ENCODE assay signal across 8 cellular contexts in genomic region chr10:111598433-111599059, GRCh38.
DNase-seq lines count a peak whose midpoint lies in the region; ATAC-seq and TF ChIP-seq lines count a peak whose summit lies in the region.

No MANE protein-coding gene starts in this region.

- no peaks in the 10 kb centered on the region for H3K79me2 ChIP-seq in SU-DHL-6 (ENCODE audit: insufficient read depth, low read length)

- intact Hi-C loops in breast epithelium (cut with DNase I; ENCODE audit: low total_unique reads), result no loop called here

- H3K36me3 ChIP-seq in SU-DHL-6 (ENCODE audit: low read length) (no peaks in the 10 kb centered on the region), breast epithelium (no peaks in the 10 kb centered on the region)

- TF ChIP-seq CTCF in SU-DHL-6 (IDR thresholded peaks at IDR 0.05; ENCODE audit: insufficient read depth, low read length, poor library complexity, severe bottlenecking) (peak; percentile 80), breast epithelium (IDR thresholded peaks at IDR 0.05) (peak; percentile 25 to 66 (median 56))

- H3K9me3 ChIP-seq in SU-DHL-6 (ENCODE audit: insufficient read depth, low read length) (no peaks in the 10 kb centered on the region), breast epithelium (no peaks in the 10 kb centered on the region)

- H3K4me1 ChIP-seq in breast epithelium, result no peaks in the 10 kb centered on the region

- H3K9ac ChIP-seq in SU-DHL-6 (ENCODE audit: low read length), result no peak overlapping the region

- TF ChIP-seq POLR2A in breast epithelium (IDR thresholded peaks at IDR 0.05), result no peak

- no peak overlapping the region for H3K4me2 ChIP-seq in SU-DHL-6 (ENCODE audit: low read depth, low read length, poor library complexity, severe bottlenecking)

- H4K20me1 ChIP-seq in SU-DHL-6 (ENCODE audit: low read depth, low read length), result no peaks in the 10 kb centered on the region

- no peak overlapping the region for H2AFZ ChIP-seq in SU-DHL-6 (ENCODE audit: low read depth, low read length, severe bottlenecking)

- no peaks in the 10 kb centered on the region for H3K9me2 ChIP-seq in SU-DHL-6 (replicated peaks; ENCODE audit: insufficient read depth, low read length)

- H3K27ac ChIP-seq in SU-DHL-6 (ENCODE audit: low read depth, low read length) (no peak overlapping the region), breast epithelium (no peak overlapping the region)

- H3K27me3 ChIP-seq in SU-DHL-6 (ENCODE audit: low read length) (no peaks in the 10 kb centered on the region), breast epithelium (no peaks in the 10 kb centered on the region)

- DNase-seq in NCI-H1105 treated with DMSO at 0.1 percent for 48 hours (lab: John Stamatoyannopoulos, UW) (peak; percentile 38), NCI-H1105 (lab: John Stamatoyannopoulos, UW) (no peak), HK-2 (ENCODE audit: unreplicated experiment) (peak; percentile 54), breast epithelium (ENCODE audit: low spot score in 2 of 2) (peak in 1 of 2 donors; percentile 56), kidney glomerular epithelial cell (lab: John Stamatoyannopoulos, UW) (peak; percentile 50)
- peak; percentile 16 to 24 for DNase-seq in stimulated activated CD4-positive, alpha-beta T cell treated with anti-CD3 and anti-CD28 coated beads, Interleukin-4, amount 100 ng/mL, for 48 hours (ENCODE audit: low read depth in 2 of 2)

- no peaks in the 10 kb centered on the region for H3F3A ChIP-seq in SU-DHL-6 (ENCODE audit: insufficient read depth)

- peak; percentile 91 for ATAC-seq in GM21447 (IDR thresholded peaks at IDR 0.05; ENCODE audit: unreplicated experiment)

- H3K4me3 ChIP-seq in SU-DHL-6 (ENCODE audit: insufficient read depth, low read length, poor library complexity, severe bottlenecking), result no peak overlapping the region
- H3K4me3 ChIP-seq in breast epithelium, result no peak overlapping the region
